Comparison of ENCODE assay signal across 8 cellular contexts in genomic region chr10:103069453-103070331, GRCh38.
DNase-seq lines count a peak whose midpoint lies in the region; ATAC-seq and TF ChIP-seq lines count a peak whose summit lies in the region.

No MANE protein-coding gene starts in this region.

- H3K27ac Mint-ChIP-seq in osteocyte (ENCODE audit: unreplicated experiment) = no peak overlapping the region

- H3K27ac ChIP-seq in OCI-LY3 (ENCODE audit: low read length) (no peak overlapping the region), upper lobe of left lung (no peak overlapping the region)

- H3K27me3 Mint-ChIP-seq in osteocyte (ENCODE audit: unreplicated experiment) = no peaks in the 10 kb centered on the region

- DNase-seq in SKM-1 treated with dmso at 0.1 percent for 144 hours (lab: John Stamatoyannopoulos, UW; ENCODE audit: unreplicated experiment) (peak; percentile 50), SKM-1 (lab: John Stamatoyannopoulos, UW; ENCODE audit: unreplicated experiment) (no peak), fibroblast of pulmonary artery (ENCODE audit: low read depth) (peak; percentile 67), osteocyte (ENCODE audit: extremely low spot score, unreplicated experiment) (no peak), upper lobe of left lung (peak; percentile 24 to 63)
- peak; percentile 73 to 79 for DNase-seq in activated T-cell treated with anti-CD3 and anti-CD28 coated beads, Interleukin-2, amount 50 U/mL, for 48 hours

- WGBS in upper lobe of left lung, 2 donors = 42 to 59% methylated on average over 9 to 16 of the region's 16 CpGs

- no peaks in the 10 kb centered on the region for H3K4me1 Mint-ChIP-seq in osteocyte (ENCODE audit: unreplicated experiment)

- no peaks in the 10 kb centered on the region for H3K79me2 ChIP-seq in OCI-LY3 (ENCODE audit: low read length)

- TF ChIP-seq CTCF in OCI-LY3 (IDR thresholded peaks at IDR 0.05; ENCODE audit: low read depth, low read length) (peak; percentile 78), fibroblast of pulmonary artery (IDR thresholded peaks at IDR 0.05; ENCODE audit: low read length, missing control alignments) (peak; percentile 64), osteocyte (IDR thresholded peaks at IDR 0.05) (peak; percentile 82), upper lobe of left lung (IDR thresholded peaks at IDR 0.05) (peak; percentile 10 to 66 (median 56))

- H3K4me2 ChIP-seq in OCI-LY3 (ENCODE audit: low read length) = peak overlapping the region; percentile 64

- no peaks in the 10 kb centered on the region for H3K9me3 Mint-ChIP-seq in osteocyte (ENCODE audit: unreplicated experiment)

- no peaks in the 10 kb centered on the region for H3K27me3 ChIP-seq in OCI-LY3 (ENCODE audit: low read depth, low read length)
- no peaks in the 10 kb centered on the region for H3K27me3 ChIP-seq in upper lobe of left lung

- no peaks in the 10 kb centered on the region for H4K20me1 ChIP-seq in OCI-LY3 (ENCODE audit: insufficient read depth, low read length)

- TF ChIP-seq EP300 in upper lobe of left lung (IDR thresholded peaks at IDR 0.05) = no peak

- H2AFZ ChIP-seq in OCI-LY3 (ENCODE audit: low read depth, low read length) = no peak overlapping the region

- H3K9ac ChIP-seq in OCI-LY3 (ENCODE audit: low read length) = no peak overlapping the region

- no peaks in the 10 kb centered on the region for H3K36me3 Mint-ChIP-seq in osteocyte (ENCODE audit: unreplicated experiment)

- H3K4me1 ChIP-seq in OCI-LY3 (ENCODE audit: low read length) = peaks cover 18% of the 10 kb centered on the region
- peaks cover 0 to 4% (median 2%) of the 10 kb centered on the region in 4 donors for H3K4me1 ChIP-seq in upper lobe of left lung

- H3K9me3 ChIP-seq in OCI-LY3 (ENCODE audit: insufficient read depth, low read length) = no peaks in the 10 kb centered on the region
- no peaks in the 10 kb centered on the region for H3K9me3 ChIP-seq in upper lobe of left lung

- H3K4me3 ChIP-seq in OCI-LY3 (ENCODE audit: low read length) = peak overlapping the region; percentile 30
- H3K4me3 ChIP-seq in fibroblast of pulmonary artery (replicated peaks; ENCODE audit: low read depth, low read length) = no peak overlapping the region
- no peak overlapping the region for H3K4me3 ChIP-seq in upper lobe of left lung

- H3K36me3 ChIP-seq in OCI-LY3 (replicated peaks; ENCODE audit: low read depth, low read length) = no peaks in the 10 kb centered on the region
- H3K36me3 ChIP-seq in upper lobe of left lung = peaks cover 0 to 14% (median 0%) of the 10 kb centered on the region in 4 donors

- TF ChIP-seq POLR2A in upper lobe of left lung (IDR thresholded peaks at IDR 0.05) = no peak

- peak; percentile 62 for ATAC-seq in HG03159 (IDR thresholded peaks at IDR 0.05; ENCODE audit: unreplicated experiment)
- peak; percentile 42 to 54 for ATAC-seq in upper lobe of left lung (ENCODE audit: low FRiP score in 2 of 2)

- H3K4me3 Mint-ChIP-seq in osteocyte (ENCODE audit: unreplicated experiment) = no peak overlapping the region

Comparison
In these comparisons a context has a peak if more than half of its experiments do, and no peak if none do; other contexts are left out.
1. DNase-seq: peak in SKM-1 treated with dmso at 0.1 percent for 144 hours (single experiment), activated T-cell treated with anti-CD3 and anti-CD28 coated beads, Interleukin-2, amount 50 U/mL, for 48 hours (2 of 2), fibroblast of pulmonary artery (single experiment) and upper lobe of left lung (2 of 2); none in SKM-1 (single experiment) and osteocyte (single experiment).
2. Peak in every context shown above with its lines, with median percentiles within 50 percentile points of each other: CTCF ChIP-seq.